ENCODE assay signal across 15 cellular contexts in the genomic region with DNA sequence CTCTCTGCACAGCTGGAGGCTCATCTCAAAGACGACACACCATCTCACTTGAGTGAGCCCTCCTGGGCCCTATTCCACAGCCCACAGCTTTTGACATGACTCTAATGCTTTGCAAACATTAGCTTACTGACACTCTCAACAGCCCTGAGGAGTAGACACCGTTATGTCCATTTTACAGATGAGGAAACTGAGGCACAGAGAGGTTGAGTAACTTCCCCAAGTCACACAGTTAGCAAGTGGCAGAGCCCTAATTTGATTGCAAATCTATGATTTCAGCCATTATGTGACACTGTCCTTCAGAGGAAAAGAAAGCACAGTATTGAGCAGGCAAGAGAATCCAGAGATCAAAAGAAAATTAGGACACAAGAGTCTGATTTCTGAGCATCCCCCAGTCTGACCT. TPM values are rescaled to one million over a fixed set of nuclear protein-coding genes. Genes with fewer than 3 reads are reported as not detected.
A peak's percentile ranks its signal among the peaks of the same experiment; 100 is the strongest.
DNase-seq lines count a peak whose midpoint lies in the region; ATAC-seq and TF ChIP-seq lines count a peak whose summit lies in the region.
"Had no signal": no experiment of that assay in that cellular context is flagged by ENCODE, and none has a peak within 500 bp of the region (broad histone marks: within the 10 kb centered on the region; RNA-seq: fewer than 3 reads in every experiment).

No MANE protein-coding gene starts in this region.

- H3K4me2 ChIP-seq in PC-3 (ENCODE audit: low read length): no peak overlapping the region
- H3K4me2 ChIP-seq: BLaER1, GM23338 had no signal

- peaks cover 4% of the 10 kb centered on the region for H3F3A ChIP-seq in PC-3 (ENCODE audit: low read length, unreplicated experiment)

- POLR2A ChIA-PET in Caco-2 (lab: Charles Lee) (no interaction called here), PC-3 (lab: Charles Lee; ENCODE audit: unreplicated experiment) (no interaction called here)

- no peaks in the 10 kb centered on the region for H3K9me2 ChIP-seq in PC-3 (replicated peaks; ENCODE audit: low read length)

- CTCF ChIA-PET in Caco-2 (lab: Charles Lee) (no interaction called here), PC-3 (lab: Charles Lee) (no interaction called here)

- DNase-seq in NCI-H2171 treated with DMSO at 0.1 percent for 48 hours (lab: John Stamatoyannopoulos, UW): peak; percentile 3
- no peak for DNase-seq in NCI-H2171 (lab: John Stamatoyannopoulos, UW)
- no peak for DNase-seq in Caco-2
- no peak for DNase-seq in PC-3
- no peak for DNase-seq in DMS153 (lab: John Stamatoyannopoulos, UW)
- DNase-seq in retina: no peak
- DNase-seq: 8988T; CD8-positive, alpha-beta T cell; DMS79; HCEC 1CT; HFFc6 had no signal

- H3K36me3 Mint-ChIP-seq in Caco-2 (ENCODE audit: insufficient read depth, unreplicated experiment): peaks cover 26% of the 10 kb centered on the region

- TF ChIP-seq CTCF in Caco-2 (IDR thresholded peaks at IDR 0.05; ENCODE audit: insufficient read depth in 1 of 2, low read depth in 1 of 2, low read length in 1 of 2, severe bottlenecking in 1 of 2, unreplicated experiment in 1 of 2) (no peak), PC-3 (conservative IDR thresholded peaks at IDR 0.05; ENCODE audit: low read depth, low read length) (no peak), neutrophil (IDR thresholded peaks at IDR 0.05) (no peak)

- H3K27me3 ChIP-seq in Caco-2 (replicated peaks; ENCODE audit: control insufficient read depth, insufficient read depth, low read length) (no peaks in the 10 kb centered on the region), PC-3 (ENCODE audit: low read length) (no peaks in the 10 kb centered on the region), neutrophil (no peaks in the 10 kb centered on the region)
- H3K27me3 ChIP-seq: BLaER1 had no signal

- H2AFZ ChIP-seq in PC-3 (ENCODE audit: low read length): no peak overlapping the region
- H2AFZ ChIP-seq: GM23338 had no signal

- H3K4me3 Mint-ChIP-seq in Caco-2 (ENCODE audit: unreplicated experiment): no peak overlapping the region
- H3K4me3 Mint-ChIP-seq: CD8-positive, alpha-beta T cell; GM23338; HFFc6 had no signal

- intact Hi-C loops in Caco-2 (cut with micrococcal nuclease; ENCODE audit: unreplicated experiment): no loop called here
- intact Hi-C loops in PC-3 (cut with micrococcal nuclease): loop anchor here (2.0 kb wide), 1 partner anchor 15 kb away; no protein-coding TSS in a partner anchor

- no peaks in the 10 kb centered on the region for H3K9me3 Mint-ChIP-seq in Caco-2 (ENCODE audit: unreplicated experiment)
- H3K9me3 Mint-ChIP-seq: CD8-positive, alpha-beta T cell; GM23338; HFFc6 had no signal

- peak overlapping the region; percentile 97 for H3K27ac ChIP-seq in PC-3 (ENCODE audit: low read length)
- peak overlapping the region; percentile 66 for H3K27ac ChIP-seq in neutrophil
- H3K27ac ChIP-seq: BLaER1 had no signal

- H3K4me3 ChIP-seq in Caco-2 (ENCODE audit: low read depth, low read length): no peak overlapping the region
- H3K4me3 ChIP-seq in PC-3 (ENCODE audit: low read length): no peak overlapping the region
- H3K4me3 ChIP-seq in neutrophil (ENCODE audit: low read depth in 1 of 2, low read length in 1 of 2): no peak overlapping the region
- H3K4me3 ChIP-seq: BLaER1, GM23338 had no signal

- peaks cover 76% of the 10 kb centered on the region for H3K79me2 ChIP-seq in PC-3 (ENCODE audit: low read length)

- 0 out of 2 replicates have a peak, but pooled peaks cover 5% of the 10 kb centered on the region for H4K20me1 ChIP-seq in PC-3 (ENCODE audit: low read length)

- BruUV-seq in Caco-2 (replicated peaks; lab: Mats Ljungman, UMichigan): no TSS peak
- no TSS peak for BruUV-seq in PC-3 (replicated peaks; lab: Mats Ljungman, UMichigan)

- H3K9me3 ChIP-seq in Caco-2 (no peaks in the 10 kb centered on the region), PC-3 (ENCODE audit: low read length) (no peaks in the 10 kb centered on the region), neutrophil (no peaks in the 10 kb centered on the region)
- H3K9me3 ChIP-seq: BLaER1 had no signal

- no peak overlapping the region for H3K9ac ChIP-seq in PC-3 (ENCODE audit: low read length)
- H3K9ac ChIP-seq: BLaER1 had no signal

- H3K27ac Mint-ChIP-seq in Caco-2 (ENCODE audit: unreplicated experiment): peak overlapping the region; percentile 51
- H3K27ac Mint-ChIP-seq: CD8-positive, alpha-beta T cell; GM23338; HFFc6 had no signal

- H3K4me1 ChIP-seq in Caco-2 (peaks cover 60% of the 10 kb centered on the region), PC-3 (ENCODE audit: insufficient read depth, low read length) (peaks cover 40% of the 10 kb centered on the region), neutrophil (ENCODE audit: control insufficient read depth in 1 of 2, insufficient read depth in 1 of 2, low read depth in 1 of 2, low read length in 1 of 2) (peaks cover 12 to 15% of the 10 kb centered on the region in 2 experiments)

- H3K27me3 Mint-ChIP-seq in Caco-2 (ENCODE audit: insufficient read depth, unreplicated experiment): no peaks in the 10 kb centered on the region

- H3K36me3 ChIP-seq in Caco-2 (ENCODE audit: control insufficient read depth, insufficient read depth, low read length) (no peaks in the 10 kb centered on the region; the same call in 1 of the 2 replicates), PC-3 (ENCODE audit: low read depth, low read length) (no peaks in the 10 kb centered on the region), neutrophil (no peaks in the 10 kb centered on the region)

- peaks cover 49% of the 10 kb centered on the region for H3K4me1 Mint-ChIP-seq in Caco-2 (ENCODE audit: low read depth, unreplicated experiment)

- no peak for ATAC-seq in PC-3
- no peak for ATAC-seq in HG03565 (IDR thresholded peaks at IDR 0.05; ENCODE audit: unreplicated experiment)
- ATAC-seq: CD8-positive, alpha-beta T cell; GM23338 had no signal

RNA-seq across cellular contexts. Expression of a gene that starts 16.0 kb away (rescaled TPM):
- total RNA-seq in Caco-2 (2022) (100 and 102 TPM in 2 replicates), PC-3 (2014; rRNA removed) (14.6 and 19.5 TPM in 2 replicates)
